In the genomic region with DNA sequence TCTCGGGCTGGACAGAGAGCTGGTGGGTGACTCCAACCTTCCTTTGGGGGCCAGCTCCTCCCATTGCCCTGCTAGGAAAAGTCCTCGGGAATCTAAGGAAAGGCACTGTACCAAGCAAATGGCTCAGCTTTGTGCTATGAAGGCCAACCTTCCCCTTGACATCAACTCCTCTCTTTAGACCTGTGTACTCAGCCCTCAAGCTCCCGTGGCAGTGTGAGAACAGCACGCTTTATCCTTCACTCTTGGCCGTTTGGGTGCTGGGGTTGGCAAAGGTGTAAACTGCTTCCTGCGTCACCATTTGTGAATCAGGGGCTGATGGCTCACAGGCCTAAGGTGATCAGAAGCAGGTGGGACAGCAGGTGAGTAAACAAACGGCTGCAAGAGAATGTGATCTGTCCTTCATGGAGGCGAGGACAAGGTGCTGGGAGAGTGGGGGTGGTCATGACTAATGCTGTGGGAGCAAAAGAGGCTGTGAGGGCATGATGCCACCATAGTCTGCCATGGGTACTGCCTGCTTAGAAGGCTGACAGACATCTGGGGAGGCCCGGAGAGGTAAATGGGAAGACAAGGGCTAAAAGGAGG, we compare ENCODE assay signal across 1 cellular context.
TF ChIP-seq lines count a peak whose summit lies in the region.

No MANE protein-coding gene starts in this region.

TF ChIP-seq in HepG2, 621 proteins besides CTCF, POLR2A, EP300 and RAD21 (continued from another document):
- TF ChIP-seq, protein P1, sequence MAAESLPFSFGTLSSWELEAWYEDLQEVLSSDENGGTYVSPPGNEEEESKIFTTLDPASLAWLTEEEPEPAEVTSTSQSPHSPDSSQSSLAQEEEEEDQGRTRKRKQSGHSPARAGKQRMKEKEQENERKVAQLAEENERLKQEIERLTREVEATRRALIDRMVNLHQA (CRISPR knock-in tag; IDR thresholded peaks at IDR 0.05), result no peak
- TF ChIP-seq CREB1 (IDR thresholded peaks at IDR 0.05) (no peak), CREB1 (CRISPR knock-in tag; IDR thresholded peaks at IDR 0.05) (no peak)
TF ChIP-seq in HepG2: peak in this region for 1.
